ENCODE assay signal across 8 cellular contexts in genomic region chr1:91020486-91020885, GRCh38. TPM values are rescaled to one million over a fixed set of nuclear protein-coding genes. Genes with fewer than 3 reads are reported as not detected.
DNase-seq lines count a peak whose midpoint lies in the region; ATAC-seq and TF ChIP-seq lines count a peak whose summit lies in the region.

No MANE protein-coding gene starts in this region.

- H3K27me3 ChIP-seq in CD4-positive, alpha-beta memory T cell (ENCODE audit: insufficient read depth, low read length) = no peaks in the 10 kb centered on the region
- no peaks in the 10 kb centered on the region for H3K27me3 ChIP-seq in NT2/D1 (ENCODE audit: insufficient read depth, insufficient read length)
- H3K27me3 ChIP-seq in endocrine pancreas (ENCODE audit: control insufficient read depth, insufficient read depth, low read length) = no peaks in the 10 kb centered on the region
- H3K27me3 ChIP-seq in neuron (ENCODE audit: insufficient read depth, low read length) = no peaks in the 10 kb centered on the region

- H3K9me3 Mint-ChIP-seq in CD4-positive, alpha-beta memory T cell = no peaks in the 10 kb centered on the region

- peaks cover 42 to 81% (median 61%) of the 10 kb centered on the region in 4 donors for H3K4me1 Mint-ChIP-seq in CD4-positive, alpha-beta memory T cell

- WGBS in lower leg skin, 2 donors = 35 to 40% methylated on average over 4 of the region's 4 CpGs

- POLR2A ChIA-PET in CD4-positive, alpha-beta memory T cell (lab: Charles Lee; ENCODE audit: partially characterized antibody) = interaction anchor here (0.6 to 2.6 kb wide), 4 partner anchors 10 to 1518 kb away, joined by 3 to 14 read pairs (median 4); no protein-coding TSS in a partner anchor

- no peak for ATAC-seq in HG03521 (IDR thresholded peaks at IDR 0.05; ENCODE audit: unreplicated experiment)

- peak overlapping the region; percentile 84 to 99 (median 97) for H3K27ac Mint-ChIP-seq in CD4-positive, alpha-beta memory T cell

- H3K27me3 Mint-ChIP-seq in CD4-positive, alpha-beta memory T cell = no peaks in the 10 kb centered on the region

- H3K9ac ChIP-seq in NT2/D1 (ENCODE audit: insufficient read length, low read depth) = peak overlapping the region; percentile 85
- peak overlapping the region; percentile 73 for H3K9ac ChIP-seq in endocrine pancreas (ENCODE audit: control insufficient read depth, insufficient read depth, low read length)

- no peak overlapping the region for H2AFZ ChIP-seq in neuron (ENCODE audit: low read depth, low read length)

- H3K4me1 ChIP-seq in CD4-positive, alpha-beta memory T cell (ENCODE audit: insufficient read depth, low read length) = peaks cover 69% of the 10 kb centered on the region
- H3K4me1 ChIP-seq in NT2/D1 (ENCODE audit: insufficient read depth, insufficient read length) (no peaks in the 10 kb centered on the region), endocrine pancreas (ENCODE audit: control insufficient read depth, insufficient read depth, low read length) (peaks cover 38% of the 10 kb centered on the region), neuron (ENCODE audit: insufficient read depth, low read length) (peaks cover 4% of the 10 kb centered on the region)

- H3K9me3 ChIP-seq in CD4-positive, alpha-beta memory T cell (ENCODE audit: control insufficient read depth in 1 of 2, low read length in 2 of 2) = no peaks in the 10 kb centered on the region
- no peaks in the 10 kb centered on the region for H3K9me3 ChIP-seq in NT2/D1 (ENCODE audit: insufficient read depth, low read length)
- no peaks in the 10 kb centered on the region for H3K9me3 ChIP-seq in endocrine pancreas (ENCODE audit: control insufficient read depth, low read length)
- no peaks in the 10 kb centered on the region for H3K9me3 ChIP-seq in neuron (ENCODE audit: low read length)

- TF ChIP-seq POLR2A in lower leg skin (IDR thresholded peaks at IDR 0.05) = no peak

- H3K4me3 ChIP-seq in CD4-positive, alpha-beta memory T cell (ENCODE audit: low read length in 2 of 2) = peak overlapping the region; percentile 57 to 88
- peak overlapping the region; percentile 89 for H3K4me3 ChIP-seq in NT2/D1 (ENCODE audit: insufficient read length, low read depth)
- H3K4me3 ChIP-seq in endocrine pancreas (ENCODE audit: control insufficient read depth, insufficient read depth, low read length) = peak overlapping the region; percentile 98
- H3K4me3 ChIP-seq in neuron (ENCODE audit: low read length) = peak overlapping the region; percentile 74
- no peak overlapping the region for H3K4me3 ChIP-seq in lower leg skin (ENCODE audit: low read depth, poor library complexity, severe bottlenecking)

- H3K36me3 ChIP-seq in CD4-positive, alpha-beta memory T cell (ENCODE audit: insufficient read depth, low read length) = no peaks in the 10 kb centered on the region
- H3K36me3 ChIP-seq in NT2/D1 (ENCODE audit: insufficient read depth, insufficient read length, low read length) = peaks cover 37% of the 10 kb centered on the region
- no peaks in the 10 kb centered on the region for H3K36me3 ChIP-seq in endocrine pancreas (ENCODE audit: control insufficient read depth, insufficient read depth, low read length)
- H3K36me3 ChIP-seq in neuron (ENCODE audit: insufficient read depth, low read length) = peaks cover 4% of the 10 kb centered on the region

- H3K36me3 Mint-ChIP-seq in CD4-positive, alpha-beta memory T cell = peaks cover 5 to 18% of the 10 kb centered on the region in 2 donors

- no peak for TF ChIP-seq CTCF in lower leg skin (IDR thresholded peaks at IDR 0.05)

- CTCF ChIA-PET in CD4-positive, alpha-beta memory T cell (lab: Charles Lee; ENCODE audit: partially characterized antibody) = interaction anchor here (1.1 kb wide), 1 partner anchor 15 kb away, joined by 3 read pairs; no protein-coding TSS in a partner anchor

- H3K27ac ChIP-seq in CD4-positive, alpha-beta memory T cell (ENCODE audit: low read depth, low read length) = peak overlapping the region; percentile 99

- intact Hi-C loops in CD4-positive, alpha-beta memory T cell (cut with micrococcal nuclease) = loop anchor here (2.0 to 5.0 kb wide), 4 partner anchors 173 to 1942 kb away; partner anchors contain the start of genes CDC7 and DIPK1A
- intact Hi-C loops in lower leg skin (cut with DNase I; ENCODE audit: low total_unique reads) = no loop called here

- H3K4me3 Mint-ChIP-seq in CD4-positive, alpha-beta memory T cell = peak overlapping the region; percentile 88 to 96 (median 95)

- no peak for DNase-seq in CD4-positive, alpha-beta memory T cell
- DNase-seq in NT2/D1 (ENCODE audit: low read depth, low spot score) (no peak), lower leg skin (ENCODE audit: low spot score in 2 of 2) (no peak), NCI-H748 (lab: John Stamatoyannopoulos, UW; ENCODE audit: unreplicated experiment) (no peak), islet precursor cell (no peak)

RNA-seq across cellular contexts. Expression of gene ZNF644, which starts 1.3 kb away (rescaled TPM):
- 10 to 100 TPM; 72.7 to 76.3 TPM for total RNA-seq in CD4-positive, alpha-beta memory T cell
- polyA plus RNA-seq in CD4-positive, alpha-beta memory T cell = 10 to 100 TPM; 53.2 to 62.4 TPM
- 10 to 100 TPM; 28.0 to 57.1 (median 39.4) TPM for total RNA-seq in lower leg skin
